16 cellular contexts compared by ENCODE assay signal in genomic region chr2:140714586-140714985, GRCh38.
"Had no signal": no experiment of that assay in that cellular context is flagged by ENCODE, and none has a peak within 500 bp of the region (broad histone marks: within the 10 kb centered on the region; RNA-seq: fewer than 3 reads in every experiment).

No MANE protein-coding gene starts in this region.

- H3K9me3 ChIP-seq: colonic mucosa, mucosa of descending colon, neutrophil, right atrium auricular region had no signal

- H3K36me3 ChIP-seq: colonic mucosa, neutrophil, right atrium auricular region had no signal

- H3K27ac ChIP-seq: colonic mucosa, foreskin keratinocyte, neutrophil, right atrium auricular region had no signal

- H3K4me2 ChIP-seq: smooth muscle cell had no signal

- H3K27me3 ChIP-seq: colonic mucosa, foreskin keratinocyte, neutrophil, right atrium auricular region had no signal

- H3K4me1 ChIP-seq: colonic mucosa, foreskin keratinocyte, right atrium auricular region had no signal

- H3K4me3 ChIP-seq: colonic mucosa, mucosa of descending colon, right atrium auricular region, smooth muscle cell had no signal

- DNase-seq: colonic mucosa; dermis blood vessel endothelial cell; erythroblast; foreskin keratinocyte; immature natural killer cell; kidney; left cardiac atrium; mammary epithelial cell; mucosa of descending colon; naive thymus-derived CD8-positive, alpha-beta T cell; stimulated activated CD4-positive, alpha-beta T cell treated with anti-CD3 and anti-CD28 coated beads, Interleukin-2, amount 100 ng/mL, for 48 hours; stimulated activated naive CD4-positive, alpha-beta T cell treated with Interleukin-2 at 50 U/mL for 16 hours; trophoblast cell had no signal
